Comparison of ENCODE assay signal across 8 cellular contexts in the genomic region with DNA sequence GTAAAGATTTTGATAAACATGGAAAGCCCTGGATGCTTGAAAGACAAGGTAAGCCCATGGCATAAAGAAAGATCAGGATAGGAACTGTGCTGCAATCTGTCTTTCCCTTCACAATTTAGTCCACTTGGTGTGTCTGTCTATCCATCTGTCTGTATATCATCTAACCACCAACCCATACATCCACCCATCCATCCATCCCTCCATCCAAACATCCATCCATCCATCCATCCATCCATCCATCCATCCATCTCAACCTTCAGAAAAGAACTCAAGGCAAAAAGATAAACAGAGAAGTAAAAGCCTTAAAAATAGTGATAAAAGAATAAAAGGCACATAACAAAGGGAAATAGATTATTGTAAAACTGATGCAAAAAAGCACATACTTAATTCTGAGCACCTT.
"Had no signal": no experiment of that assay in that cellular context is flagged by ENCODE, and none has a peak within 500 bp of the region (broad histone marks: within the 10 kb centered on the region; RNA-seq: fewer than 3 reads in every experiment).

No MANE protein-coding gene starts in this region.

- DNase-seq: GDM1, GF-D8 had no signal

- H3K4me3 ChIP-seq: GM12878 had no signal

- FAIRE-seq: G401.6, GM12878, GM12891, GM12892, GM18507, GM19239 had no signal
